23 cellular contexts compared by ENCODE assay signal in the genomic region with DNA sequence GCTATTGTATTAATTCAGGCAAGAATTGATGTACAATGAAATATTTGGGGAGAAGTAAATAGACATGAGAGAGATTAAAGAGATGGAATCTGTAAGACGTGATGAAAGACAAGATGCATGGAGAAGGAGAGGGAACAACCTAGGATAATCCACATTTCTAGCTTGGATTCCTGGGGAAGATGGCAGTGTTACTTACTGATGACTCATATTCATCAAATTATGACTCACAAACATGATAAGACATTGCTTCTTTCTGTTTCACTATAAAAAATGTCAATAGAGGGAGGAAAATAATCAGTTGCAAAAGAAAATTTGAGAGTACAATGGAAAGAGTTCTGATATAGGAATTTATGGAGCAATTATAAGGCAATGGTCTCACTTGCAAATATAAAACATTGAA.
A peak's percentile ranks its signal among the peaks of the same experiment; 100 is the strongest.
DNase-seq lines count a peak whose midpoint lies in the region; ATAC-seq, FAIRE-seq and TF ChIP-seq lines count a peak whose summit lies in the region.
"Had no signal": no experiment of that assay in that cellular context is flagged by ENCODE, and none has a peak within 500 bp of the region (broad histone marks: within the 10 kb centered on the region; RNA-seq: fewer than 3 reads in every experiment).

No MANE protein-coding gene starts in this region.

- H3K9ac ChIP-seq in HepG2 (ENCODE audit: insufficient read depth, low read depth, low read length) (no peak overlapping the region), K562 (ENCODE audit: insufficient read depth in 1 of 2, low read depth in 2 of 2, low read length in 2 of 2) (no peak overlapping the region)

- CTCF ChIA-PET in HepG2 (lab: Yijun Ruan, JAX; ENCODE audit: low intra/inter-chr PET ratio, low total read pairs) (no interaction called here), K562 (lab: Yijun Ruan, JAX; ENCODE audit: low intra/inter-chr PET ratio) (no interaction called here)

- BruUV-seq in HepG2 (replicated peaks; lab: Mats Ljungman, UMichigan) = no TSS peak
- BruUV-seq in K562 (replicated peaks; lab: Mats Ljungman, UMichigan) = no TSS peak

- H3K36me3 Mint-ChIP-seq in immature natural killer cell = no peaks in the 10 kb centered on the region
- H3K36me3 Mint-ChIP-seq: CD8-positive, alpha-beta T cell; naive thymus-derived CD4-positive, alpha-beta T cell had no signal

- H3K4me1 Mint-ChIP-seq in immature natural killer cell = peaks cover 4 to 5% of the 10 kb centered on the region in 2 donors
- H3K4me1 Mint-ChIP-seq: naive thymus-derived CD4-positive, alpha-beta T cell had no signal

- POLR2A ChIA-PET in HepG2 (lab: Yijun Ruan, JAX) = no interaction called here
- POLR2A ChIA-PET in K562 (lab: Yijun Ruan, JAX) = no interaction called here

- H3K4me2 ChIP-seq in HepG2 (ENCODE audit: low read depth, low read length) (no peak overlapping the region), K562 (ENCODE audit: insufficient read depth, low read length) (no peak overlapping the region)

- DNase-seq in HepG2 (ENCODE audit: low spot score) (no peak), right lobe of liver (no peak), LHCN-M2 (ENCODE audit: low read depth) (peak; percentile 39), K562 (ENCODE audit: extremely low read depth in 1 of 4, low spot score in 3 of 4) (no peak), NCI-H128 (lab: John Stamatoyannopoulos, UW; ENCODE audit: unreplicated experiment) (no peak), T-helper 9 cell (no peak), immature natural killer cell (no peak), HuH-7 (ENCODE audit: low spot score) (no peak)
- DNase-seq: activated CD4-positive, alpha-beta T cell treated with anti-CD3 and anti-CD28 coated beads for 4 hours; activated CD8-positive, alpha-beta memory T cell treated with anti-CD3 and anti-CD28 coated beads, Interleukin-2, amount 50 U/mL, for 48 hours; activated naive CD4-positive, alpha-beta T cell; CD8-positive, alpha-beta T cell; cortex of kidney; GDM1; mammary epithelial cell; naive thymus-derived CD4-positive, alpha-beta T cell; NCI-H1694 treated with DMSO at 0.1 percent for 48 hours; stimulated activated naive CD8-positive, alpha-beta T cell treated with anti-CD3 and anti-CD28 coated beads, Interleukin-15, Interleukin-2, amounts not matched to agents 100 U/mL and 50 U/mL, for 24 hours; upper lobe of right lung had no signal

- WGBS in HepG2 (ENCODE audit: low lambda C conversion rate) = 4% methylated on average over 1 of the region's 1 CpG
- WGBS in right lobe of liver (ENCODE audit: insufficient coverage, low coverage, low lambda C conversion rate, missing lambda C conversion rate) = 44% methylated on average over 1 of the region's 1 CpG
- WGBS in K562 (ENCODE audit: insufficient coverage, low coverage, missing lambda C conversion rate) = 0% methylated on average over 1 of the region's 1 CpG

- H3K4me3 Mint-ChIP-seq in immature natural killer cell = no peak overlapping the region
- H3K4me3 Mint-ChIP-seq: CD8-positive, alpha-beta T cell; naive thymus-derived CD4-positive, alpha-beta T cell had no signal

- FAIRE-seq in HepG2 (lab: Jason Lieb, UNC) (no peak), K562 (lab: Jason Lieb, UNC) (no peak)
- FAIRE-seq: A204.1, islet of Langerhans had no signal

- H3K9me3 Mint-ChIP-seq in immature natural killer cell = no peaks in the 10 kb centered on the region
- H3K9me3 Mint-ChIP-seq: CD8-positive, alpha-beta T cell; naive thymus-derived CD4-positive, alpha-beta T cell had no signal

- H3K9me3 ChIP-seq in HepG2 (ENCODE audit: low read length) = no peaks in the 10 kb centered on the region
- no peaks in the 10 kb centered on the region for H3K9me3 ChIP-seq in right lobe of liver
- no peaks in the 10 kb centered on the region for H3K9me3 ChIP-seq in K562 (replicated peaks; ENCODE audit: control insufficient read depth, insufficient read depth, low read depth, low read length)
- H3K9me3 ChIP-seq: prostate gland, upper lobe of right lung had no signal

- H3K36me3 ChIP-seq in HepG2 (replicated peaks in 1 of 2; ENCODE audit: control insufficient read depth in 1 of 2, insufficient read depth in 2 of 2, low read length in 2 of 2) (no peaks in the 10 kb centered on the region), right lobe of liver (no peaks in the 10 kb centered on the region), K562 (ENCODE audit: control insufficient read depth, insufficient read depth, low read length) (no peaks in the 10 kb centered on the region)
- H3K36me3 ChIP-seq: prostate gland, upper lobe of right lung had no signal

- no peaks in the 10 kb centered on the region for H3K9me1 ChIP-seq in K562 (ENCODE audit: control insufficient read depth, insufficient read depth, low read length)

- H2AFZ ChIP-seq in HepG2 (ENCODE audit: low read length) = no peak overlapping the region
- H2AFZ ChIP-seq in K562 (ENCODE audit: low read depth, low read length) = no peak overlapping the region

- TF ChIP-seq EP300 in HepG2 (IDR thresholded peaks at IDR 0.05; ENCODE audit: low read depth in 2 of 2, low read length in 2 of 2) (no peak), HepG2 (CRISPR knock-in tag; IDR thresholded peaks at IDR 0.05; ENCODE audit: borderline replicate concordance) (no peak), K562 (IDR thresholded peaks at IDR 0.05; ENCODE audit: low read length) (no peak)

- no peak overlapping the region for H3K4me3 ChIP-seq in HepG2 (replicated peaks in 1 of 3; ENCODE audit: insufficient read depth in 1 of 3, low read depth in 2 of 3, low read length in 3 of 3)
- H3K4me3 ChIP-seq in right lobe of liver = no peak overlapping the region
- no peak overlapping the region for H3K4me3 ChIP-seq in K562
- H3K4me3 ChIP-seq: prostate gland, upper lobe of right lung had no signal

- in situ Hi-C loops in HepG2 (cut with HindIII; ENCODE audit: extremely low pct_ligation_motif_present, low pct_unique_long_range_greater_than_20kb) = no loop called here
- in situ Hi-C loops in K562 (cut with MboI) = no loop called here

- TF ChIP-seq POLR2A in HepG2 (IDR thresholded peaks at IDR 0.05; ENCODE audit: insufficient read depth in 1 of 2, low read depth in 2 of 2, low read length in 2 of 2) (no peak), right lobe of liver (IDR thresholded peaks at IDR 0.05) (no peak), K562 (conservative IDR thresholded peaks at IDR 0.05) (no peak)

- TF ChIP-seq CTCF in HepG2 (CRISPR knock-in tag; IDR thresholded peaks at IDR 0.05) (no peak), right lobe of liver (IDR thresholded peaks at IDR 0.05) (no peak), K562 (IDR thresholded peaks at IDR 0.05 in 2 of 3, conservative IDR thresholded peaks at IDR 0.05 in 1 of 3; ENCODE audit: insufficient read depth in 2 of 3, low read depth in 1 of 3, low read length in 3 of 3) (no peak)

- H3K79me2 ChIP-seq in HepG2 (ENCODE audit: insufficient read depth, low read length) (no peaks in the 10 kb centered on the region), K562 (ENCODE audit: control insufficient read depth, insufficient read depth, low read length) (no peaks in the 10 kb centered on the region)

- H3K4me1 ChIP-seq in HepG2 (ENCODE audit: insufficient read depth, low read length) (no peaks in the 10 kb centered on the region), right lobe of liver (no peaks in the 10 kb centered on the region), K562 (replicated peaks in 1 of 2; ENCODE audit: control insufficient read depth in 2 of 2, insufficient read depth in 2 of 2, low read length in 2 of 2) (no peaks in the 10 kb centered on the region)
- H3K4me1 ChIP-seq: prostate gland, upper lobe of right lung had no signal

- TF ChIP-seq RAD21 in HepG2 (CRISPR knock-in tag; IDR thresholded peaks at IDR 0.05) (no peak), K562 (CRISPR knock-in tag; conservative IDR thresholded peaks at IDR 0.05 in 1 of 2, IDR thresholded peaks at IDR 0.05 in 1 of 2) (no peak)

- intact Hi-C loops in HepG2 (cut with micrococcal nuclease; ENCODE audit: unreplicated experiment) (no loop called here), right lobe of liver (cut with DNase I) (no loop called here), K562 (cut with micrococcal nuclease) (no loop called here)

- no peak overlapping the region for H3K27ac ChIP-seq in HepG2 (ENCODE audit: extremely low read length, insufficient read depth, low read length)
- H3K27ac ChIP-seq in right lobe of liver = no peak overlapping the region
- no peak overlapping the region for H3K27ac ChIP-seq in K562 (ENCODE audit: extremely low read depth, low read depth, low read length)
- H3K27ac ChIP-seq: epithelial cell of prostate, prostate gland, upper lobe of right lung had no signal

- H3K27me3 ChIP-seq in HepG2 (ENCODE audit: control insufficient read depth in 1 of 2, insufficient read depth in 2 of 2, low read length in 2 of 2) = no peaks in the 10 kb centered on the region; a peak in 1 of 5 replicates
- H3K27me3 ChIP-seq in right lobe of liver = no peaks in the 10 kb centered on the region
- no peaks in the 10 kb centered on the region for H3K27me3 ChIP-seq in K562 (ENCODE audit: control insufficient read depth in 2 of 2, insufficient read depth in 2 of 2, low read length in 2 of 2)
- H3K27me3 ChIP-seq: upper lobe of right lung had no signal

- H3K27ac Mint-ChIP-seq in immature natural killer cell = no peak overlapping the region
- H3K27ac Mint-ChIP-seq: CD8-positive, alpha-beta T cell; naive thymus-derived CD4-positive, alpha-beta T cell had no signal

- no peaks in the 10 kb centered on the region for H3K27me3 Mint-ChIP-seq in immature natural killer cell (ENCODE audit: low read depth in 3 of 3)
- H3K27me3 Mint-ChIP-seq: naive thymus-derived CD4-positive, alpha-beta T cell had no signal

- ATAC-seq in HepG2 (no peak), right lobe of liver (no peak), K562 (no peak)
- ATAC-seq: CD8-positive, alpha-beta T cell; naive thymus-derived CD4-positive, alpha-beta T cell; stimulated activated naive CD8-positive, alpha-beta T cell treated with anti-CD3 and anti-CD28 coated beads, Interleukin-15, Interleukin-2, amounts not matched to agents 100 U/mL and 50 U/mL, for 24 hours; upper lobe of right lung had no signal

- H4K20me1 ChIP-seq in HepG2 (ENCODE audit: insufficient read depth, low read length) (no peaks in the 10 kb centered on the region), K562 (replicated peaks; ENCODE audit: control insufficient read depth, insufficient read depth, low read length) (no peaks in the 10 kb centered on the region)

TF ChIP-seq in HepG2, 621 proteins besides CTCF, POLR2A, EP300 and RAD21:
- TF ChIP-seq MAFG (CRISPR knock-in tag; IDR thresholded peaks at IDR 0.05) (no peak), TBX3 (IDR thresholded peaks at IDR 0.05; ENCODE audit: borderline replicate concordance) (no peak), NFE2L1 (CRISPR knock-in tag; IDR thresholded peaks at IDR 0.05; ENCODE audit: borderline replicate concordance) (no peak), CREB1 (IDR thresholded peaks at IDR 0.05) (0 out of 2 replicates have a peak, but pooled peaks have one; percentile 46), CREB1 (CRISPR knock-in tag; IDR thresholded peaks at IDR 0.05) (no peak)
TF ChIP-seq in HepG2: peak in this region for 1.

TF ChIP-seq in K562, 482 proteins besides CTCF, POLR2A, EP300 and RAD21 (continues in another document):
- TF ChIP-seq CREB1 (IDR thresholded peaks at IDR 0.05) = no peak
- no peak for TF ChIP-seq CREB1 (CRISPR knock-in tag; IDR thresholded peaks at IDR 0.05)

Comparison
In these comparisons a context has a peak if more than half of its experiments do, and no peak if none do; other contexts are left out.
1. Of the 241 proteins assayed by ChIP-seq in both HepG2 and K562: peak only in HepG2: none; only in K562: FOSL1 and JUNB; in both: none; in neither: 236; mixed calls (peak in some experiments, not most) for 3.